8 cellular contexts compared by ENCODE assay signal in genomic region chr4:174521800-174522182, GRCh38. TPM values are rescaled to one million over a fixed set of nuclear protein-coding genes. Genes with fewer than 3 reads are reported as not detected.
A peak's percentile ranks its signal among the peaks of the same experiment; 100 is the strongest.
DNase-seq lines count a peak whose midpoint lies in the region; ATAC-seq and TF ChIP-seq lines count a peak whose summit lies in the region.

No MANE protein-coding gene starts in this region.

- H3K27me3 Mint-ChIP-seq in CD8-positive, alpha-beta T cell (ENCODE audit: low read depth): peaks cover 17% of the 10 kb centered on the region

- H3K9me3 Mint-ChIP-seq in CD8-positive, alpha-beta T cell: peaks cover 3% of the 10 kb centered on the region

- TF ChIP-seq CTCF in CD8-positive, alpha-beta T cell (IDR thresholded peaks at IDR 0.05): no peak
- TF ChIP-seq CTCF in fibroblast of pulmonary artery (IDR thresholded peaks at IDR 0.05; ENCODE audit: low read length, missing control alignments) (no peak), omental fat pad (IDR thresholded peaks at IDR 0.05) (no peak)

- H3K9me3 ChIP-seq in CD8-positive, alpha-beta T cell (ENCODE audit: low read length): no peaks in the 10 kb centered on the region

- peaks cover 34% of the 10 kb centered on the region for H3K4me1 Mint-ChIP-seq in CD8-positive, alpha-beta T cell (ENCODE audit: low read depth)

- H3K4me3 ChIP-seq in CD8-positive, alpha-beta T cell (ENCODE audit: low read depth, low read length): peak overlapping the region; percentile 61
- peak overlapping the region; percentile 61 for H3K4me3 ChIP-seq in fibroblast of pulmonary artery (replicated peaks; ENCODE audit: low read depth, low read length)

- peak overlapping the region; percentile 87 for H3K27ac Mint-ChIP-seq in CD8-positive, alpha-beta T cell

- peak in 2 of 7 experiments; percentile 10 to 23 for DNase-seq in CD8-positive, alpha-beta T cell
- DNase-seq in activated CD4-positive, CD25-positive, alpha-beta regulatory T cell treated with anti-CD3 and anti-CD28 coated beads, Interleukin-2, amount 50 U/mL, for 72 hours: peak; percentile 35
- DNase-seq in fibroblast of pulmonary artery (ENCODE audit: low read depth): no peak
- DNase-seq in omental fat pad (ENCODE audit: low spot score): no peak
- DNase-seq in AG20443 (ENCODE audit: low spot score): no peak
- no peak for DNase-seq in DMS 273 (lab: John Stamatoyannopoulos, UW; ENCODE audit: unreplicated experiment)

- H3K27me3 ChIP-seq in CD8-positive, alpha-beta T cell (ENCODE audit: insufficient read depth, low read length): no peaks in the 10 kb centered on the region

- H3K27ac ChIP-seq in CD8-positive, alpha-beta T cell (ENCODE audit: low read depth, low read length): peak overlapping the region; percentile 65

- no peaks in the 10 kb centered on the region for H3K36me3 ChIP-seq in CD8-positive, alpha-beta T cell (ENCODE audit: insufficient read depth, low read length)

- intact Hi-C loops in CD8-positive, alpha-beta T cell (cut with DNase I, micrococcal nuclease): loop anchor here (2.0 to 10.0 kb wide), 7 partner anchors 25 to 1813 kb away; partner anchors contain the start of genes CEP44 (in 1 of the 2), FBXO8 (in 1 of the 2) and SPATA4 (in 1 of the 2)

- ATAC-seq in CD8-positive, alpha-beta T cell: peak; percentile 16
- ATAC-seq in GM19452 (IDR thresholded peaks at IDR 0.05; ENCODE audit: unreplicated experiment) (peak; percentile 15), HG03460 (IDR thresholded peaks at IDR 0.05; ENCODE audit: unreplicated experiment) (peak; percentile 22), omental fat pad (ENCODE audit: low FRiP score) (peak; percentile 67)

- CTCF ChIA-PET in CD8-positive, alpha-beta T cell (lab: Charles Lee): interaction anchor here (1.2 kb wide), 1 partner anchor 149 kb away, joined by 3 read pairs; no protein-coding TSS in a partner anchor

- peak overlapping the region; percentile 87 for H3K4me3 Mint-ChIP-seq in CD8-positive, alpha-beta T cell

- peaks cover 5% of the 10 kb centered on the region for H3K4me1 ChIP-seq in CD8-positive, alpha-beta T cell (ENCODE audit: insufficient read depth, low read length)

- POLR2A ChIA-PET in CD8-positive, alpha-beta T cell (lab: Charles Lee): interaction anchor here (0.9 to 1.2 kb wide), 5 partner anchors 14 to 238 kb away, joined by 3 to 5 read pairs (median 3); partner anchors contain the start of gene FBXO8

- H3K36me3 Mint-ChIP-seq in CD8-positive, alpha-beta T cell: no peaks in the 10 kb centered on the region

RNA-seq across cellular contexts. Expression of gene HPGD, which starts 0.5 kb away (rescaled TPM):
- 1 to 10 TPM; 6.1 to 9.1 TPM for total RNA-seq in CD8-positive, alpha-beta T cell
- 10 to 100 TPM in 3 of 4 donors, 1 to 10 TPM in 1; 4.8 to 33.7 (median 17.9) TPM for total RNA-seq in omental fat pad

Comparison
In these comparisons a context has a peak if more than half of its experiments do, and no peak if none do; other contexts are left out.
1. ATAC-seq: peak in every context shown above with its lines; median percentile 67 in omental fat pad; 22 in HG03460; 16 in CD8-positive, alpha-beta T cell; 15 in GM19452.